8 cellular contexts compared by ENCODE assay signal in the genomic region with DNA sequence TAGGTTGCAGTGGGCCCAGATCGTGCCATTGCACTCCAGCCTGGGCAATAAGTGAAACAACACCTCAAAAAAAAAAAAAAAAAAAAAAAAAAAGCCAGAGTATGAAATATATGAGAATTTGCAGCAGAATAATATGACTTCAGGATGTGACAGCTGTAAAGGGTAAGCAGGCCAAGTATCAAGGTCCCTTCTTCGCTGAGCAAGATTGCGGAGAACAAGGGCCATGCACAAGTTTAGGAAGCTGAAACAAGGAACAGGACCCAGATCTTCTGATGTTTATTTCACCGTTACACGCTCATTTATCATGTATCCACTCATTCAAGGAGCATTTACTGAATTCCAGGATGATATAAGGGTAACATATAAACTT. TPM values are rescaled to one million over a fixed set of nuclear protein-coding genes. Genes with fewer than 3 reads are reported as not detected.
DNase-seq lines count a peak whose midpoint lies in the region; ATAC-seq, FAIRE-seq and TF ChIP-seq lines count a peak whose summit lies in the region.

No MANE protein-coding gene starts in this region.

- H3K4me1 ChIP-seq in Panc1 (ENCODE audit: control insufficient read depth, insufficient read depth, low read length), result peaks cover 16% of the 10 kb centered on the region

- H3K4me3 ChIP-seq in GM08714 (ENCODE audit: low read length) (peak overlapping the region; percentile 65), Panc1 (ENCODE audit: low read depth in 2 of 2, low read length in 2 of 2) (peak overlapping the region; percentile 70 to 71), epithelial cell of esophagus (ENCODE audit: low read length) (peak overlapping the region; percentile 53)

- ATAC-seq in Panc1, result no peak
- ATAC-seq in GM18870 (IDR thresholded peaks at IDR 0.05; ENCODE audit: unreplicated experiment), result no peak

- no peaks in the 10 kb centered on the region for H3K9me3 ChIP-seq in Panc1 (ENCODE audit: control insufficient read depth, insufficient read depth, low read depth, low read length)

- no peaks in the 10 kb centered on the region; the same call in 1 of the 2 replicates for H3K36me3 ChIP-seq in Panc1 (ENCODE audit: control insufficient read depth, insufficient read depth, low read length)

- CTCF ChIA-PET in Panc1 (lab: Charles Lee), result interaction anchor here (0.6 kb wide), 1 partner anchor 99 kb away, joined by 4 read pairs; no protein-coding TSS in a partner anchor

- H3K27ac ChIP-seq in Panc1 (ENCODE audit: low read length), result peak overlapping the region; percentile 86

- no peaks in the 10 kb centered on the region for H3K27me3 ChIP-seq in Panc1 (ENCODE audit: control insufficient read depth, insufficient read depth, low read length)

- BruUV-seq in Panc1 (replicated peaks; lab: Mats Ljungman, UMichigan), result no TSS peak

- in situ Hi-C loops in Panc1 (cut with HindIII; ENCODE audit: low pct_unique_long_range_greater_than_20kb, low sequenced_read_pairs), result no loop called here

- DNase-seq in Panc1 (ENCODE audit: low read depth, low spot score), result no peak
- no peak for DNase-seq in epithelial cell of esophagus (ENCODE audit: low read depth)
- peak; percentile 46 for DNase-seq in pons (ENCODE audit: low spot score)
- DNase-seq in GM20000 (ENCODE audit: low spot score), result no peak
- DNase-seq in H54 (ENCODE audit: insufficient read length, low spot score), result no peak
- no peak for DNase-seq in NK-92 (lab: John Stamatoyannopoulos, UW; ENCODE audit: unreplicated experiment)

- POLR2A ChIA-PET in Panc1 (lab: Charles Lee), result interaction anchor here (0.7 kb wide), 1 partner anchor 937 kb away, joined by 8 read pairs; no protein-coding TSS in a partner anchor

- intact Hi-C loops in Panc1 (cut with micrococcal nuclease; ENCODE audit: unreplicated experiment), result no loop called here

- TF ChIP-seq CTCF in Panc1 (IDR thresholded peaks at IDR 0.05) (no peak), epithelial cell of esophagus (IDR thresholded peaks at IDR 0.05; ENCODE audit: insufficient read depth, low read depth, low read length, missing control alignments) (no peak), GM20000 (IDR thresholded peaks at IDR 0.05; ENCODE audit: extremely low read depth, missing control alignments) (no peak)

- FAIRE-seq in H54 (lab: Jason Lieb, UNC), result no peak

- no peak for TF ChIP-seq POLR2A in H54 (IDR thresholded peaks at IDR 0.05; ENCODE audit: low read depth, low read length)

RNA-seq across cellular contexts. Expression of gene FOXJ2, which starts 0.7 kb away (rescaled TPM):
- total RNA-seq in Panc1 (2021; ENCODE audit: unreplicated experiment), result 10.9 TPM
- polyA plus RNA-seq in Panc1 (2012; ENCODE audit: insufficient read length), result 6.6 TPM

RNA-seq across cellular contexts. Expression of gene C3AR1, which starts 34.3 kb away (rescaled TPM):
- total RNA-seq in Panc1 (2021; ENCODE audit: unreplicated experiment), result not detected
- polyA plus RNA-seq in Panc1 (2012; ENCODE audit: insufficient read length), result not detected

RNA-seq across cellular contexts. Expression of gene NECAP1, which starts 50.2 kb away (rescaled TPM):
- total RNA-seq in Panc1 (2021; ENCODE audit: unreplicated experiment), result 14.9 TPM
- polyA plus RNA-seq in Panc1 (2012; ENCODE audit: insufficient read length), result 10.0 TPM
